In genomic region chr17:82943339-82943738, GRCh38 we compare ENCODE assay signal across 1 cellular context.
TF ChIP-seq lines count a peak whose summit lies in the region.

No MANE protein-coding gene starts in this region.

TF ChIP-seq in WTC11, 78 proteins besides CTCF, POLR2A, EP300 and RAD21 (continued from another document):
- TF ChIP-seq MLX (CRISPR knock-in tag; IDR thresholded peaks at IDR 0.05) (no peak), TEAD1 (CRISPR knock-in tag; IDR thresholded peaks at IDR 0.05) (no peak), ZBTB43 (CRISPR knock-in tag; IDR thresholded peaks at IDR 0.05) (no peak), SOX15 (CRISPR knock-in tag; IDR thresholded peaks at IDR 0.05) (no peak), EMX1 (CRISPR knock-in tag; IDR thresholded peaks at IDR 0.05) (no peak), GTF2I (CRISPR knock-in tag; conservative IDR thresholded peaks at IDR 0.05) (no peak), NFYB (CRISPR knock-in tag; conservative IDR thresholded peaks at IDR 0.05; ENCODE audit: low read depth) (no peak), NFATC4 (CRISPR knock-in tag; IDR thresholded peaks at IDR 0.05) (no peak), ZNF263 (CRISPR knock-in tag; IDR thresholded peaks at IDR 0.05; ENCODE audit: low read depth) (no peak), ELF4 (CRISPR knock-in tag; IDR thresholded peaks at IDR 0.05; ENCODE audit: low read depth) (no peak), ZSCAN18 (CRISPR knock-in tag; IDR thresholded peaks at IDR 0.05) (no peak)
